Comparison of ENCODE assay signal across 8 cellular contexts in genomic region chr12:56221233-56221756, GRCh38. TPM values are rescaled to one million over a fixed set of nuclear protein-coding genes. Genes with fewer than 3 reads are reported as not detected.
DNase-seq lines count a peak whose midpoint lies in the region; ATAC-seq and TF ChIP-seq lines count a peak whose summit lies in the region.

No MANE protein-coding gene starts in this region.

- peaks cover 32% of the 10 kb centered on the region for H3K4me1 ChIP-seq in osteoblast (ENCODE audit: insufficient read depth, low read length)

- no peaks in the 10 kb centered on the region for H3K9me3 ChIP-seq in osteoblast (ENCODE audit: low read depth, low read length)

- peak overlapping the region; percentile 97 for H3K4me3 Mint-ChIP-seq in Calu3 (ENCODE audit: low read depth, unreplicated experiment)
- peak overlapping the region; percentile 99 for H3K4me3 Mint-ChIP-seq in activated T-helper 2 cell treated with anti-CD3 and anti-CD28 coated beads, Interferon-gamma antibody, Interleukin-2, Interleukin-4, amounts not matched to agents 10 μg/mL and 5 μg/mL and 100 μg/mL, durations not matched to agents 14 hours and 24 hours and 36 hours (ENCODE audit: low read depth)

- no TSS peak for BruUV-seq in Calu3 (replicated peaks; lab: Mats Ljungman, UMichigan)

- peaks cover 54% of the 10 kb centered on the region for H3K36me3 Mint-ChIP-seq in Calu3 (ENCODE audit: insufficient read depth, unreplicated experiment)
- H3K36me3 Mint-ChIP-seq in activated T-helper 2 cell treated with anti-CD3 and anti-CD28 coated beads, Interferon-gamma antibody, Interleukin-2, Interleukin-4, amounts not matched to agents 10 μg/mL and 5 μg/mL and 100 μg/mL, durations not matched to agents 14 hours and 24 hours and 36 hours (ENCODE audit: low read depth): peaks cover 20% of the 10 kb centered on the region

- H3K27ac ChIP-seq in osteoblast (ENCODE audit: low read depth, low read length): peak overlapping the region; percentile 96

- intact Hi-C loops in Calu3 (cut with micrococcal nuclease; ENCODE audit: unreplicated experiment): no loop called here
- intact Hi-C loops in activated T-helper 2 cell treated with anti-CD3 and anti-CD28 coated beads, Interferon-gamma antibody, Interleukin-2, Interleukin-4, amounts not matched to agents 10 μg/mL and 5 μg/mL and 100 μg/mL, durations not matched to agents 14 hours and 24 hours and 36 hours (cut with micrococcal nuclease): loop anchor here (5.0 kb wide), 2 partner anchors 69 to 111 kb away; partner anchors contain the start of genes MYL6B and PAN2

- H3K79me2 ChIP-seq in osteoblast (ENCODE audit: insufficient read depth, low read length): peaks cover 45% of the 10 kb centered on the region

- peak overlapping the region; percentile 100 for H3K4me2 ChIP-seq in osteoblast (ENCODE audit: insufficient read depth, low read length)

- DNase-seq in Calu3 (peak; percentile 32), HS-5 (ENCODE audit: low read depth) (peak; percentile 38), globus pallidus (ENCODE audit: low spot score) (peak; percentile 46), osteoblast (ENCODE audit: insufficient read length, low spot score, missing footprints) (peak; percentile 98), cerebellar nuclear complex (lab: John Stamatoyannopoulos, UW) (no peak)
- DNase-seq in activated T-helper 2 cell treated with anti-CD3 and anti-CD28 coated beads, Interferon-gamma antibody, Interleukin-2, Interleukin-4, amounts not matched to agents 10 μg/mL and 5 μg/mL and 100 μg/mL, durations not matched to agents 14 hours and 24 hours and 36 hours (ENCODE audit: low spot score): no peak

- no peaks in the 10 kb centered on the region for H3K9me3 Mint-ChIP-seq in Calu3 (ENCODE audit: low read depth, unreplicated experiment)
- H3K9me3 Mint-ChIP-seq in activated T-helper 2 cell treated with anti-CD3 and anti-CD28 coated beads, Interferon-gamma antibody, Interleukin-2, Interleukin-4, amounts not matched to agents 10 μg/mL and 5 μg/mL and 100 μg/mL, durations not matched to agents 14 hours and 24 hours and 36 hours: no peaks in the 10 kb centered on the region

- ATAC-seq in GM19395 (IDR thresholded peaks at IDR 0.05; ENCODE audit: unreplicated experiment): peak; percentile 22
- no peak for ATAC-seq in GM18520 (IDR thresholded peaks at IDR 0.05; ENCODE audit: unreplicated experiment)

- TF ChIP-seq CTCF in Calu3 (IDR thresholded peaks at IDR 0.05; ENCODE audit: unreplicated experiment) (no peak), osteoblast (IDR thresholded peaks at IDR 0.05; ENCODE audit: extremely low read depth, low read depth, low read length) (no peak)

- H4K20me1 ChIP-seq in osteoblast (ENCODE audit: insufficient read depth, low read length): peaks cover 10% of the 10 kb centered on the region

- H2AFZ ChIP-seq in osteoblast (ENCODE audit: low read length): peak overlapping the region; percentile 18

- H3K36me3 ChIP-seq in osteoblast (ENCODE audit: insufficient read depth, low read length): peaks cover 7% of the 10 kb centered on the region

- H3K4me1 Mint-ChIP-seq in Calu3 (ENCODE audit: low read depth, unreplicated experiment): peaks cover 23% of the 10 kb centered on the region
- H3K4me1 Mint-ChIP-seq in activated T-helper 2 cell treated with anti-CD3 and anti-CD28 coated beads, Interferon-gamma antibody, Interleukin-2, Interleukin-4, amounts not matched to agents 10 μg/mL and 5 μg/mL and 100 μg/mL, durations not matched to agents 14 hours and 24 hours and 36 hours (ENCODE audit: low read depth): peaks cover 38% of the 10 kb centered on the region

- no peaks in the 10 kb centered on the region for H3K27me3 ChIP-seq in osteoblast (ENCODE audit: insufficient read depth, low read length)

- no peaks in the 10 kb centered on the region for H3K27me3 Mint-ChIP-seq in Calu3 (ENCODE audit: unreplicated experiment)
- H3K27me3 Mint-ChIP-seq in activated T-helper 2 cell treated with anti-CD3 and anti-CD28 coated beads, Interferon-gamma antibody, Interleukin-2, Interleukin-4, amounts not matched to agents 10 μg/mL and 5 μg/mL and 100 μg/mL, durations not matched to agents 14 hours and 24 hours and 36 hours (ENCODE audit: low read depth): no peaks in the 10 kb centered on the region

- CTCF ChIA-PET in Calu3 (lab: Charles Lee): interaction anchor here (0.7 to 3.0 kb wide), 10 partner anchors 13 to 139 kb away, joined by 3 to 28 read pairs (median 6); partner anchors contain the start of genes ANKRD52, CNPY2, COQ10A and ESYT1

- H3K4me3 ChIP-seq in osteoblast (ENCODE audit: insufficient read depth, low read length): peak overlapping the region; percentile 86

- H3K27ac Mint-ChIP-seq in Calu3 (ENCODE audit: unreplicated experiment): peak overlapping the region; percentile 92
- H3K27ac Mint-ChIP-seq in activated T-helper 2 cell treated with anti-CD3 and anti-CD28 coated beads, Interferon-gamma antibody, Interleukin-2, Interleukin-4, amounts not matched to agents 10 μg/mL and 5 μg/mL and 100 μg/mL, durations not matched to agents 14 hours and 24 hours and 36 hours: peak overlapping the region; percentile 92

RNA-seq across cellular contexts. Expression of gene RNF41, which starts 0.4 kb away (rescaled TPM):
- total RNA-seq in Calu3 (2022) (42.6 and 43.9 TPM in 2 replicates), osteoblast (155 and 159 TPM in 2 replicates)
- 38.5 TPM in 2 replicates for total RNA-seq in activated T-helper 2 cell treated with anti-CD3 and anti-CD28 coated beads, Interferon-gamma antibody, Interleukin-2, Interleukin-4, amounts not matched to agents 10 μg/mL and 5 μg/mL and 100 μg/mL, durations not matched to agents 14 hours and 24 hours and 36 hours

RNA-seq across cellular contexts. Expression of gene NABP2, which starts 2.8 kb away (rescaled TPM):
- total RNA-seq in Calu3 (2022) (55.5 and 63.3 TPM in 2 replicates), osteoblast (26.8 and 27.4 TPM in 2 replicates)
- 77.3 and 86.8 TPM in 2 replicates for total RNA-seq in activated T-helper 2 cell treated with anti-CD3 and anti-CD28 coated beads, Interferon-gamma antibody, Interleukin-2, Interleukin-4, amounts not matched to agents 10 μg/mL and 5 μg/mL and 100 μg/mL, durations not matched to agents 14 hours and 24 hours and 36 hours

RNA-seq across cellular contexts. Expression of gene SLC39A5, which starts 8.6 kb away (rescaled TPM):
- 0.98 TPM in 1 of 2 replicates, not detected in the other for total RNA-seq in Calu3 (2022)
- total RNA-seq in activated T-helper 2 cell treated with anti-CD3 and anti-CD28 coated beads, Interferon-gamma antibody, Interleukin-2, Interleukin-4, amounts not matched to agents 10 μg/mL and 5 μg/mL and 100 μg/mL, durations not matched to agents 14 hours and 24 hours and 36 hours: 0.39 and 1.4 TPM in 2 replicates
- not detected in 2 replicates for total RNA-seq in osteoblast

RNA-seq across cellular contexts. Expression of gene SMARCC2, which starts 32.0 kb away (rescaled TPM):
- total RNA-seq in Calu3 (2022) (143 and 150 TPM in 2 replicates), osteoblast (65.9 and 70.4 TPM in 2 replicates)
- 131 and 136 TPM in 2 replicates for total RNA-seq in activated T-helper 2 cell treated with anti-CD3 and anti-CD28 coated beads, Interferon-gamma antibody, Interleukin-2, Interleukin-4, amounts not matched to agents 10 μg/mL and 5 μg/mL and 100 μg/mL, durations not matched to agents 14 hours and 24 hours and 36 hours

RNA-seq across cellular contexts. Expression of gene ANKRD52, which starts 36.9 kb away (rescaled TPM):
- total RNA-seq in Calu3 (2022) (45.3 and 50.6 TPM in 2 replicates), osteoblast (17.7 and 18.8 TPM in 2 replicates)
- total RNA-seq in activated T-helper 2 cell treated with anti-CD3 and anti-CD28 coated beads, Interferon-gamma antibody, Interleukin-2, Interleukin-4, amounts not matched to agents 10 μg/mL and 5 μg/mL and 100 μg/mL, durations not matched to agents 14 hours and 24 hours and 36 hours: 66.0 and 78.0 TPM in 2 replicates

Comparison
In these comparisons a context has a peak if more than half of its experiments do, and no peak if none do; other contexts are left out.
1. DNase-seq: peak in Calu3 (single experiment), HS-5 (single experiment), globus pallidus (single experiment) and osteoblast (single experiment); none in activated T-helper 2 cell treated with anti-CD3 and anti-CD28 coated beads, Interferon-gamma antibody, Interleukin-2, Interleukin-4, amounts not matched to agents 10 μg/mL and 5 μg/mL and 100 μg/mL, durations not matched to agents 14 hours and 24 hours and 36 hours (single experiment) and cerebellar nuclear complex (0 of 2).